ENCODE assay signal across 14 cellular contexts in the genomic region with DNA sequence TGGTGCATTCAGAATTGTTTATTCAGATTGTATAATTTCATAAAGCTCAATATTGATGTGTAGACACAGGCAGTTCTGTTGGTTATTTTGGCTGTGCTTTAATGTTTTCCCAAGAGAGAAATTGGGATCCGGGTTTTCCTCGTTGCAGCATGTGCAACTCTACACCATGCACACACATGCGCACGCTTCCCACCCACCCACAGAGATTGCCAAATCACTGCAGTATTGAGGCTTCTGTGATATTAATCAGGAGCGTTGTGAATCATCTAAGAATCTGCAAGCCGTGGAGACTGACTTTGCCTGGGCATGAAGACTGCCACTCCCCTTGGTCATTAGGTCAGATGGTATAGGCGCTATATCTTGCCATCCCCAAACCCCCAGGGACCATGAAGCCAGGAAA.
DNase-seq lines count a peak whose midpoint lies in the region; ATAC-seq and TF ChIP-seq lines count a peak whose summit lies in the region.
"Had no signal": no experiment of that assay in that cellular context is flagged by ENCODE, and none has a peak within 500 bp of the region (broad histone marks: within the 10 kb centered on the region; RNA-seq: fewer than 3 reads in every experiment).

No MANE protein-coding gene starts in this region.

- no peaks in the 10 kb centered on the region for H3K9me2 ChIP-seq in GM23248 (ENCODE audit: insufficient read depth)

- H3K36me3 ChIP-seq in GM23248 (ENCODE audit: low read depth): no peaks in the 10 kb centered on the region
- H3K36me3 ChIP-seq: gastroesophageal sphincter, HAP-1, left lung had no signal

- in situ Hi-C loops in GM23248 (cut with MboI): no loop called here

- H3K27me3 ChIP-seq in GM23248 (replicated peaks; ENCODE audit: insufficient read depth): no peaks in the 10 kb centered on the region
- H3K27me3 ChIP-seq: gastroesophageal sphincter, left lung had no signal

- H3K4me2 ChIP-seq in GM23248 (ENCODE audit: unreplicated experiment): peak overlapping the region; percentile 39

- H4K20me1 ChIP-seq in GM23248 (ENCODE audit: insufficient read depth): no peaks in the 10 kb centered on the region

- H3F3A ChIP-seq in GM23248 (ENCODE audit: insufficient read depth): no peaks in the 10 kb centered on the region

- H3K9ac ChIP-seq in GM23248: no peak overlapping the region

- no peak overlapping the region for H2AFZ ChIP-seq in GM23248

- peaks cover 23% of the 10 kb centered on the region for H3K4me1 ChIP-seq in GM23248 (ENCODE audit: insufficient read depth)
- H3K4me1 ChIP-seq: gastroesophageal sphincter, HAP-1, left lung had no signal

- peak; percentile 87 for ATAC-seq in SK-N-SH treated with all-trans-retinoic acid at 6 μM for 48 hours
- ATAC-seq in GM18909 (IDR thresholded peaks at IDR 0.05; ENCODE audit: poor library complexity, unreplicated experiment): no peak
- ATAC-seq in GM19035 (IDR thresholded peaks at IDR 0.05; ENCODE audit: unreplicated experiment): no peak
- ATAC-seq: gastroesophageal sphincter, left lung had no signal

- no peak for TF ChIP-seq CTCF in 22Rv1 (IDR thresholded peaks at IDR 0.05)

- WGBS in GM23248 (ENCODE audit: low coverage in 1 of 2, low lambda C conversion rate in 2 of 2, missing lambda C conversion rate in 2 of 2), 2 experiments: 1 to 4% methylated on average over 7 of the region's 7 CpGs

- no peaks in the 10 kb centered on the region for H3K79me2 ChIP-seq in GM23248 (ENCODE audit: insufficient read depth)

- H3K9me3 ChIP-seq in GM23248 (ENCODE audit: low read depth): no peaks in the 10 kb centered on the region
- H3K9me3 ChIP-seq: gastroesophageal sphincter, HAP-1 had no signal

- DNase-seq in GM23248: peak; percentile 95
- peak; percentile 82 for DNase-seq in fibroblast of the conjunctiva (ENCODE audit: low read depth)
- no peak for DNase-seq in stimulated activated CD4-positive, alpha-beta T cell treated with anti-CD3 and anti-CD28 coated beads, Interleukin-4, amount 100 ng/mL, for 4 hours
- no peak for DNase-seq in NCI-H1105 (lab: John Stamatoyannopoulos, UW)
- DNase-seq: cerebellar nuclear complex, KBM-7, left lung, SHP77 treated with DMSO at 0.1 percent for 48 hours had no signal

- peak overlapping the region; percentile 35; the same call in 1 of the 2 replicates for H3K27ac ChIP-seq in 22Rv1
- H3K27ac ChIP-seq in GM23248: peak overlapping the region; percentile 41
- H3K27ac ChIP-seq: gastroesophageal sphincter, left lung had no signal

- no peak overlapping the region for H3K4me3 ChIP-seq in GM23248
- H3K4me3 ChIP-seq: gastroesophageal sphincter, HAP-1, left lung had no signal

TF ChIP-seq in SK-N-SH treated with all-trans-retinoic acid at 6 μM for 48 hours, 23 proteins besides CTCF, POLR2A, EP300 and RAD21:
- TF ChIP-seq OSR1 (CRISPR knock-in tag; IDR thresholded peaks at IDR 0.05) (no peak), GLIS3 (CRISPR knock-in tag; IDR thresholded peaks at IDR 0.05) (no peak), SNAI2 (CRISPR knock-in tag; IDR thresholded peaks at IDR 0.05) (no peak), ARNTL (CRISPR knock-in tag; IDR thresholded peaks at IDR 0.05; ENCODE audit: borderline replicate concordance, low read depth) (no peak), ISL1 (CRISPR knock-in tag; IDR thresholded peaks at IDR 0.05) (no peak), PPARA (CRISPR knock-in tag; IDR thresholded peaks at IDR 0.05; ENCODE audit: borderline replicate concordance) (no peak), ZFP30 (CRISPR knock-in tag; IDR thresholded peaks at IDR 0.05) (no peak), TCF4 (CRISPR knock-in tag; IDR thresholded peaks at IDR 0.05; ENCODE audit: borderline replicate concordance) (no peak), ZNF70 (CRISPR knock-in tag; IDR thresholded peaks at IDR 0.05) (no peak), BACH2 (CRISPR knock-in tag; IDR thresholded peaks at IDR 0.05; ENCODE audit: borderline replicate concordance) (no peak), TOX (CRISPR knock-in tag; IDR thresholded peaks at IDR 0.05; ENCODE audit: borderline replicate concordance) (no peak)
- TF ChIP-seq, protein P1, sequence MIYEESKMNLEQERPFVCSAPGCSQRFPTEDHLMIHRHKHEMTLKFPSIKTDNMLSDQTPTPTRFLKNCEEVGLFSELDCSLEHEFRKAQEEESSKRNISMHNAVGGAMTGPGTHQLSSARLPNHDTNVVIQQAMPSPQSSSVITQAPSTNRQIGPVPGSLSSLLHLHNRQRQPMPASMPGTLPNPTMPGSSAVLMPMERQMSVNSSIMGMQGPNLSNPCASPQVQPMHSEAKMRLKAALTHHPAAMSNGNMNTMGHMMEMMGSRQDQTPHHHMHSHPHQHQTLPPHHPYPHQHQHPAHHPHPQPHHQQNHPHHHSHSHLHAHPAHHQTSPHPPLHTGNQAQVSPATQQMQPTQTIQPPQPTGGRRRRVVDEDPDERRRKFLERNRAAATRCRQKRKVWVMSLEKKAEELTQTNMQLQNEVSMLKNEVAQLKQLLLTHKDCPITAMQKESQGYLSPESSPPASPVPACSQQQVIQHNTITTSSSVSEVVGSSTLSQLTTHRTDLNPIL (CRISPR knock-in tag; IDR thresholded peaks at IDR 0.05; ENCODE audit: low read depth): no peak

Comparison
In these comparisons a context has a peak if more than half of its experiments do, and no peak if none do; other contexts are left out.
1. DNase-seq: peak in GM23248 (single experiment) and fibroblast of the conjunctiva (single experiment); none in stimulated activated CD4-positive, alpha-beta T cell treated with anti-CD3 and anti-CD28 coated beads, Interleukin-4, amount 100 ng/mL, for 4 hours (0 of 2) and NCI-H1105 (single experiment).